In genomic region chr22:42041784-42042183, GRCh38 we compare ENCODE assay signal across 9 cellular contexts.
"Had no signal": no experiment of that assay in that cellular context is flagged by ENCODE, and none has a peak within 500 bp of the region (broad histone marks: within the 10 kb centered on the region; RNA-seq: fewer than 3 reads in every experiment).

No MANE protein-coding gene starts in this region.

- H3K27ac ChIP-seq: HL-60, KMS-11 had no signal

- H3K4me3 Mint-ChIP-seq: IgD-negative memory B cell had no signal

- FAIRE-seq: HepG2, HTR-8/SVneo, K562 had no signal

- H3K27me3 Mint-ChIP-seq: IgD-negative memory B cell had no signal

- H3K4me3 ChIP-seq: K562 had no signal

- DNase-seq: IMR-90, KBM-7, KG1 had no signal

- H3K27ac Mint-ChIP-seq: IgD-negative memory B cell had no signal

- ATAC-seq: HepG2, K562 had no signal
